ENCODE assay signal across 1 cellular context in genomic region chr9:128323786-128324185, GRCh38.
TF ChIP-seq lines count a peak whose summit lies in the region.

No MANE protein-coding gene starts in this region.

TF ChIP-seq in HCT116, 20 proteins besides CTCF, POLR2A, EP300 and RAD21 (continued from another document):
- TF ChIP-seq CEBPB (IDR thresholded peaks at IDR 0.05; ENCODE audit: low read depth), result no peak
